In the genomic region with DNA sequence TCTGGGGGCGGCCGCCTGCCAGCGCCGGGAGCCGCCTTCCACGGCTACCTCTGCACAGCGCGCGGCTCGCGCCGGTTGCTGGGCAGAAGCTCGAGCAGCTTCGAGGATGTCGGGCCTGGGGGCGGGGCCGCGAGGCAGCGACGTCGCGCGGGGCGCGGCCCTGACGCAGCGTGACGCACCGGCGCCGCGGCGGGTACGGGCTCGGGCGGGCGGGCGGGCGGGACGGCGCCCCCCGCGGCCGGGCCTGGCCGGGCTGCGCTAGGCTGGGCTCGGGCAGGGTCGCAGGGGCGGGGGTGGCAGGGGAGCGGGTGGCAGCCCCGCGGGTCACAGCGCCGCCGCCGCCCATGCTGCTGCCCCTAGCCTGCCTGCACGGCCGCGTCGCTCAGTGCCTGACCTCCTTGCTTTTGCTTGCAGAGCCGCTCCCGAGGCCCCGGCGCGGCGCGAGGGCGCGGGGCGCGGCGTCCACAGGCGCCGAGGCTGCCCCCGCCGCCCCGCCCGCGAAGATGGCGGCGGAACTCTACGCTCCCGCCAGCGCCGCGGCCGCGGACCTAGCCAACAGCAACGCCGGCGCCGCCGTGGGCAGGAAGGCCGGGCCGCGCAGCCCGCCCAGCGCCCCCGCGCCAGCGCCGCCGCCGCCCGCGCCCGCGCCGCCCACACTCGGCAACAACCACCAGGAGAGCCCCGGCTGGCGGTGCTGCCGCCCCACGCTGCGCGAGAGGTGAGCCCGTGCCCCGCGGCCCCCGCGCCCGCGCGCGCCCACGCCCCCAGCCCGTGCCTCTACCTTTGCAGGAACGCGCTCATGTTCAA, we compare ENCODE assay signal across 8 cellular contexts. TPM values are rescaled to one million over a fixed set of nuclear protein-coding genes. Genes with fewer than 3 reads are reported as not detected.
DNase-seq lines count a peak whose midpoint lies in the region; ATAC-seq, FAIRE-seq and TF ChIP-seq lines count a peak whose summit lies in the region.

A gene (plus strand): TSS at position 166 of the 807 bp plus-strand sequence. CDS start 179 bp downstream, at position 345.

- H3K4me3 ChIP-seq in breast epithelium (peak within 1 kb of the TSS; percentile 51 to 88 (median 67)), iPS-20b (ENCODE audit: low read length) (peak within 1 kb of the TSS; percentile 72)

- DNase-seq in GM18507 (ENCODE audit: extremely low spot score, insufficient read length, low read depth) (peak; percentile 95), NCI-H187 treated with DMSO at 0.1 percent for 48 hours (lab: John Stamatoyannopoulos, UW) (peak; percentile 1), breast epithelium (ENCODE audit: low spot score in 2 of 2) (peak; percentile 74 to 82), smooth muscle cell of the brain vasculature (ENCODE audit: low read depth, low spot score) (peak; percentile 40), A172 (ENCODE audit: low spot score) (no peak)

- H3K27ac ChIP-seq in VCaP (peak within 1 kb of the TSS; percentile 90), breast epithelium (peak within 1 kb of the TSS; percentile 87 to 99), iPS-20b (ENCODE audit: low read length) (no peak within 1 kb of the TSS)

- TF ChIP-seq POLR2A in breast epithelium (IDR thresholded peaks at IDR 0.05): no peak

- H3K4me1 ChIP-seq in breast epithelium (peaks cover 8 to 10% of the 10 kb centered on the region in 2 donors), iPS-20b (ENCODE audit: insufficient read depth, low read length) (no peaks in the 10 kb centered on the region)

- H3K9me3 ChIP-seq in breast epithelium (no peaks in the 10 kb centered on the region), iPS-20b (ENCODE audit: insufficient read depth, low read depth, low read length) (no peaks in the 10 kb centered on the region)

- peak; percentile 84 for ATAC-seq in HG02852 (IDR thresholded peaks at IDR 0.05; ENCODE audit: unreplicated experiment)

- intact Hi-C loops in breast epithelium (cut with DNase I; ENCODE audit: low total_unique reads): loop anchor here (10.0 kb wide), 1 partner anchor 66 kb away; a partner anchor contains a TSS

- H3K9ac ChIP-seq in iPS-20b (ENCODE audit: low read depth, low read length): peak within 1 kb of the TSS; percentile 34; the same call in 1 of the 2 replicates

- H3K36me3 ChIP-seq in breast epithelium: no peaks in the 10 kb centered on the region
- peaks cover 16% of the 10 kb centered on the region for H3K36me3 ChIP-seq in iPS-20b (ENCODE audit: insufficient read depth, low read depth, low read length)

- FAIRE-seq in GM18507 (lab: Jason Lieb, UNC): peak; percentile 81

- no peaks in the 10 kb centered on the region for H3K27me3 ChIP-seq in breast epithelium
- peaks cover 13% of the 10 kb centered on the region; the same call in 1 of the 2 replicates for H3K27me3 ChIP-seq in iPS-20b (ENCODE audit: insufficient read depth, low read length)

- TF ChIP-seq CTCF in VCaP (conservative IDR thresholded peaks at IDR 0.05) (peak; percentile 58), breast epithelium (IDR thresholded peaks at IDR 0.05) (peak in 1 of 3 donors; percentile 12)

RNA-seq across cellular contexts. Expression of the gene that starts here (rescaled TPM):
- 10 to 100 TPM; 37.0 to 86.1 (median 41.0) TPM for total RNA-seq in breast epithelium
- total RNA-seq in A172 (2014; rRNA removed; shearing (Covaris generic)): not detected in 2 replicates

Comparison
In these comparisons a context has a peak if more than half of its experiments do, and no peak if none do; other contexts are left out.
1. RNA of the gene that starts here (total RNA-seq): 37.0 to 86.1 TPM in breast epithelium; not detected in A172; every median in the first group is over 10 times any median in the second.